Comparison of ENCODE assay signal across 8 cellular contexts in genomic region chr2:231708050-231708772, GRCh38. TPM values are rescaled to one million over a fixed set of nuclear protein-coding genes. Genes with fewer than 3 reads are reported as not detected.
DNase-seq lines count a peak whose midpoint lies in the region; ATAC-seq and TF ChIP-seq lines count a peak whose summit lies in the region.

Gene PTMA (plus strand): TSS chr2:231708525. CDS start chr2:231708707, 182 bp downstream.

- peak within 1 kb of the TSS; percentile 100 for H3K27ac Mint-ChIP-seq in WTC11

- DNase-seq in AG04449 (ENCODE audit: low read depth, low spot score) (peak; percentile 96), NCI-H226 (peak; percentile 98), WTC11 (ENCODE audit: low spot score) (peak; percentile 99), cardiac fibroblast (ENCODE audit: low read depth in 2 of 2) (peak; percentile 100), iPS-NIHi7 (ENCODE audit: extremely low spot score) (peak; percentile 90), smooth muscle cell of the brain vasculature (ENCODE audit: low read depth, low spot score) (peak; percentile 100)

- peaks cover 5% of the 10 kb centered on the region; the same call in 1 of the 2 replicates for H3K27me3 Mint-ChIP-seq in WTC11 (ENCODE audit: low read depth)

- H3K4me3 ChIP-seq in AG04449 (ENCODE audit: low read depth, low read length) (peak within 1 kb of the TSS; percentile 77), cardiac fibroblast (replicated peaks in 1 of 2; ENCODE audit: low read depth in 2 of 2, low read length in 2 of 2) (peak within 1 kb of the TSS; percentile 76 to 78)

- no peaks in the 10 kb centered on the region for H3K9me3 Mint-ChIP-seq in WTC11

- POLR2A ChIA-PET in AG04449 (lab: Yijun Ruan, JAX) (interaction anchor here (0.6 to 3.0 kb wide), 18 partner anchors 8 to 1051 kb away, joined by 3 to 28 read pairs (median 6); partner anchors contain the start of genes NCL and PDE6D), WTC11 (lab: Charles Lee) (interaction anchor here (0.6 to 4.8 kb wide), 28 partner anchors 9 to 243 kb away, joined by 3 to 72 read pairs (median 4); partner anchors contain the start of genes COPS7B and NCL)

- H3K36me3 Mint-ChIP-seq in WTC11: peaks cover 35% of the 10 kb centered on the region

- CTCF ChIA-PET in AG04449 (lab: Yijun Ruan, JAX) (interaction anchor here (1.0 to 29.6 kb wide), 5 partner anchors 11 to 94 kb away, joined by 3 to 423 read pairs (median 6); no protein-coding TSS in a partner anchor), WTC11 (lab: Charles Lee) (interaction anchor here (0.7 to 4.0 kb wide), 10 partner anchors 15 to 107 kb away, joined by 3 to 39 read pairs (median 10); no protein-coding TSS in a partner anchor)

- TF ChIP-seq CTCF in AG04449 (IDR thresholded peaks at IDR 0.05; ENCODE audit: insufficient read depth, low read length, missing control alignments): no peak
- no peak for TF ChIP-seq CTCF in WTC11 (IDR thresholded peaks at IDR 0.05)
- no peak for TF ChIP-seq CTCF in cardiac fibroblast (IDR thresholded peaks at IDR 0.05; ENCODE audit: low read depth, low read length)

- peaks cover 27% of the 10 kb centered on the region for H3K4me1 Mint-ChIP-seq in WTC11

- ATAC-seq in GM18909 (IDR thresholded peaks at IDR 0.05; ENCODE audit: poor library complexity, unreplicated experiment) (peak; percentile 65), HG03175 (IDR thresholded peaks at IDR 0.05; ENCODE audit: unreplicated experiment) (peak; percentile 53), WTC11 (peak; percentile 74)

- peak within 1 kb of the TSS; percentile 96 for H3K4me3 Mint-ChIP-seq in WTC11

TF ChIP-seq in WTC11, 78 proteins besides CTCF, POLR2A, EP300 and RAD21 (continues in another document):
- TF ChIP-seq ZNF232 (CRISPR knock-in tag; IDR thresholded peaks at IDR 0.05) (0 out of 2 replicates have a peak, but pooled peaks have one; percentile 6), ARID4B (CRISPR knock-in tag; IDR thresholded peaks at IDR 0.05; ENCODE audit: borderline replicate concordance) (no peak), ZNF671 (CRISPR knock-in tag; IDR thresholded peaks at IDR 0.05) (0 out of 2 replicates have a peak, but pooled peaks have one; percentile 28), ZNF263 (CRISPR knock-in tag; IDR thresholded peaks at IDR 0.05; ENCODE audit: low read depth) (no peak), ZNF281 (CRISPR knock-in tag; IDR thresholded peaks at IDR 0.05) (peak; percentile 96), AFF4 (CRISPR knock-in tag; IDR thresholded peaks at IDR 0.05; ENCODE audit: borderline replicate concordance) (peak; percentile 95), SP1 (CRISPR knock-in tag; conservative IDR thresholded peaks at IDR 0.05) (peak; percentile 78), ZNF396 (CRISPR knock-in tag; IDR thresholded peaks at IDR 0.05; ENCODE audit: borderline replicate concordance) (no peak)

RNA-seq across cellular contexts. Expression of gene PTMA, which starts in this region (rescaled TPM):
- 2,164 to 2,284 TPM (median 2,200 TPM) in 3 replicates for total RNA-seq in WTC11 (2021)

Comparison
In these comparisons a context has a peak if more than half of its experiments do, and no peak if none do; other contexts are left out.
1. Peak in every context shown above with its lines: DNase-seq, ATAC-seq and H3K4me3 ChIP-seq.